15 cellular contexts compared by ENCODE assay signal in genomic region chr5:28310696-28311095, GRCh38.
DNase-seq lines count a peak whose midpoint lies in the region; ATAC-seq, FAIRE-seq and TF ChIP-seq lines count a peak whose summit lies in the region.
"Had no signal": no experiment of that assay in that cellular context is flagged by ENCODE, and none has a peak within 500 bp of the region (broad histone marks: within the 10 kb centered on the region; RNA-seq: fewer than 3 reads in every experiment).

No MANE protein-coding gene starts in this region.

- no peak overlapping the region for H3K9ac ChIP-seq in neuronal stem cell (ENCODE audit: low read depth, low read length, poor library complexity)

- H3K27ac ChIP-seq in SJCRH30, result no peak overlapping the region
- no peak overlapping the region for H3K27ac ChIP-seq in neuronal stem cell (replicated peaks; ENCODE audit: low read length)
- H3K27ac ChIP-seq in lower lobe of right lung, result no peak overlapping the region

- no peak for DNase-seq in H54 (ENCODE audit: insufficient read length, low spot score)
- DNase-seq in SJCRH30, result peak; percentile 7
- DNase-seq in left kidney (ENCODE audit: low read depth, low spot score), result peak; percentile 3
- no peak for DNase-seq in neuronal stem cell (ENCODE audit: low spot score)
- no peak for DNase-seq in lower lobe of right lung
- DNase-seq in activated CD8-positive, alpha-beta memory T cell treated with anti-CD3 and anti-CD28 coated beads, Interleukin-2, amount 50 U/mL, for 4 hours, result no peak
- DNase-seq in NCI-H345 (lab: John Stamatoyannopoulos, UW), result no peak
- DNase-seq: C1 segment of cervical spinal cord; CD4-positive, alpha-beta T cell; DMS79; H9 had no signal

- no peak overlapping the region for H2AK5ac ChIP-seq in neuronal stem cell (ENCODE audit: low read depth, low read length)

- peak overlapping the region; percentile 93 for H3K23ac ChIP-seq in neuronal stem cell (ENCODE audit: low read depth, low read length, poor library complexity)

- FAIRE-seq in H54 (lab: Jason Lieb, UNC), result no peak
- FAIRE-seq: A204.1, G401.6, GM12891 had no signal

- H3K4me1 ChIP-seq in SJCRH30, result no peaks in the 10 kb centered on the region
- no peaks in the 10 kb centered on the region for H3K4me1 ChIP-seq in neuronal stem cell (ENCODE audit: control insufficient read depth in 2 of 2, insufficient read depth in 1 of 2, low read depth in 1 of 2, low read length in 2 of 2)
- H3K4me1 ChIP-seq in lower lobe of right lung, result no peaks in the 10 kb centered on the region

- no peaks in the 10 kb centered on the region for H3K79me1 ChIP-seq in neuronal stem cell (ENCODE audit: low read depth, low read length)

- no peak overlapping the region for H3K4ac ChIP-seq in neuronal stem cell (ENCODE audit: low read length)

- H3K36me3 ChIP-seq in SJCRH30 (no peaks in the 10 kb centered on the region), neuronal stem cell (replicated peaks in 1 of 2; ENCODE audit: control insufficient read depth in 2 of 2, insufficient read depth in 2 of 2, low read length in 2 of 2) (no peaks in the 10 kb centered on the region), lower lobe of right lung (no peaks in the 10 kb centered on the region)

- no peaks in the 10 kb centered on the region for H3K9me3 ChIP-seq in SJCRH30 (replicated peaks)
- peaks cover 0 to 5% of the 10 kb centered on the region in 2 donors for H3K9me3 ChIP-seq in neuronal stem cell (replicated peaks in 1 of 2; ENCODE audit: control insufficient read depth in 2 of 2, insufficient read depth in 1 of 2, low read depth in 1 of 2, low read length in 2 of 2)
- H3K9me3 ChIP-seq in lower lobe of right lung, result peaks cover 4% of the 10 kb centered on the region

- no peak overlapping the region for H4K91ac ChIP-seq in neuronal stem cell (ENCODE audit: low read depth, low read length, poor library complexity)

- WGBS in neuronal stem cell (ENCODE audit: extremely low coverage in 2 of 2, insufficient read length in 2 of 2, insufficient replicate concordance in 1 of 2), 2 donors, result no CpG with 5 or more reads among the region's 6 CpGs

- H3K27me3 ChIP-seq in SJCRH30 (no peaks in the 10 kb centered on the region), neuronal stem cell (ENCODE audit: control insufficient read depth in 3 of 3, insufficient read depth in 3 of 3, low read depth in 1 of 3, low read length in 3 of 3) (no peaks in the 10 kb centered on the region), lower lobe of right lung (ENCODE audit: low read depth) (no peaks in the 10 kb centered on the region)

- no peak for ATAC-seq in lower lobe of right lung
- ATAC-seq: GM23338 had no signal

- H3K4me3 ChIP-seq in SJCRH30 (no peak overlapping the region), neuronal stem cell (ENCODE audit: low read length in 2 of 2) (no peak overlapping the region), lower lobe of right lung (no peak overlapping the region)
- H3K4me3 ChIP-seq: GM23338 had no signal

- H2BK15ac ChIP-seq in neuronal stem cell (ENCODE audit: low read length), result no peak overlapping the region

- no peak overlapping the region for H2BK5ac ChIP-seq in neuronal stem cell (ENCODE audit: low read length)

- H3K18ac ChIP-seq in neuronal stem cell (ENCODE audit: low read length), result peak overlapping the region; percentile 64

- no peak for TF ChIP-seq CTCF in lower lobe of right lung (IDR thresholded peaks at IDR 0.05)

- 0 out of 2 replicates have a peak, but pooled peaks have one; percentile 17 for TF ChIP-seq POLR2A in H54 (IDR thresholded peaks at IDR 0.05; ENCODE audit: low read depth, low read length)

- H3K4me2 ChIP-seq in neuronal stem cell (ENCODE audit: insufficient read depth, low read length, poor library complexity, severe bottlenecking), result no peak overlapping the region
- H3K4me2 ChIP-seq: GM23338 had no signal

- H2AFZ ChIP-seq in neuronal stem cell (ENCODE audit: low read length), result peak overlapping the region; percentile 55
- H2AFZ ChIP-seq: GM23338 had no signal

- H2BK12ac ChIP-seq in neuronal stem cell (ENCODE audit: low read length), result peak overlapping the region; percentile 73

- no peak overlapping the region for H3K14ac ChIP-seq in neuronal stem cell (ENCODE audit: low read length)

- H4K8ac ChIP-seq in neuronal stem cell (ENCODE audit: low read depth, low read length), result no peak overlapping the region

- H2BK120ac ChIP-seq in neuronal stem cell (ENCODE audit: low read depth, low read length), result no peak overlapping the region

- intact Hi-C loops in lower lobe of right lung (cut with DNase I), result no loop called here

Comparison
In these comparisons a context has a peak if more than half of its experiments do, and no peak if none do; other contexts are left out.
1. DNase-seq: peak in SJCRH30 (2 of 2) and left kidney (single experiment); none in H54 (single experiment), neuronal stem cell (single experiment), lower lobe of right lung (single experiment), activated CD8-positive, alpha-beta memory T cell treated with anti-CD3 and anti-CD28 coated beads, Interleukin-2, amount 50 U/mL, for 4 hours (single experiment) and NCI-H345 (single experiment).